Comparison of ENCODE assay signal across 4 cellular contexts in the genomic region with DNA sequence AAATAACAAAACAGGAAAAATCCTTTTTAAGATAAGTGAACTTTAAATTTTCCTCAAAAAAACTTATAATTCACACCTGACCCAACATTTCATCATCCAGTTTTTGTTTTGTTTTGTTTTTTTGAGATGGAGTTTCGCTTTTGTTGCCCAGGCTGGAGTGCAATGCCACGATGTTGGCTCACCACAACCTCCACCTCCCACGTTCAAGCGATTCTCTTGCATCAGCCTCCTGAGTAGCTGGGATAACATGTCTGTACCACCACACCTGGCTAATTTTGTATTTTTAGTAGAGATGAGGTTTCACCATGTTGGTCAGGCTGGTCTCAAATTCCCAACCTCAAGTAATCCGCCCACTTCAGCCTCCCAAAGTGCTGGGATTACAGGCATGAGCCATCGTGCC. TPM values are rescaled to one million over a fixed set of nuclear protein-coding genes. Genes with fewer than 3 reads are reported as not detected.
"Had no signal": no experiment of that assay in that cellular context is flagged by ENCODE, and none has a peak within 500 bp of the region (broad histone marks: within the 10 kb centered on the region; RNA-seq: fewer than 3 reads in every experiment).

No MANE protein-coding gene starts in this region.

RNA-seq across cellular contexts. Expression of a gene that starts 18.8 kb away (rescaled TPM):
- total RNA-seq: H4 had no signal

RNA-seq across cellular contexts. Expression of a gene that starts 30.6 kb away (rescaled TPM):
- total RNA-seq: GM23248, H7, HT1080 had no signal

RNA-seq across cellular contexts. Expression of a gene that starts 47.9 kb away (rescaled TPM):
- total RNA-seq: H7, HT1080 had no signal
